Comparison of ENCODE assay signal across 15 cellular contexts in genomic region chr10:106387063-106387462, GRCh38.
"Had no signal": no experiment of that assay in that cellular context is flagged by ENCODE, and none has a peak within 500 bp of the region (broad histone marks: within the 10 kb centered on the region; RNA-seq: fewer than 3 reads in every experiment).

No MANE protein-coding gene starts in this region.

- H3K9me3 ChIP-seq: pancreas had no signal

- H3K4me1 ChIP-seq: pancreas, stomach had no signal

- H3K27ac ChIP-seq: cardiac muscle cell, pancreas, stomach had no signal

- ATAC-seq: left colon, pancreas had no signal

- H3K4me1 Mint-ChIP-seq: immature natural killer cell, naive B cell had no signal

- H3K27me3 Mint-ChIP-seq: activated naive CD8-positive, alpha-beta T cell; naive B cell had no signal

- H3K27ac Mint-ChIP-seq: activated naive CD8-positive, alpha-beta T cell; immature natural killer cell; naive B cell had no signal

- H3K27me3 ChIP-seq: cardiac muscle cell, pancreas, stomach had no signal

- DNase-seq: activated CD4-positive, alpha-beta T cell treated with anti-CD3 and anti-CD28 coated beads, Interleukin-2, amount 50 U/mL, for 48 hours; activated CD4-positive, CD25-positive, alpha-beta regulatory T cell treated with anti-CD3 and anti-CD28 coated beads, Interleukin-2, amount 50 U/mL, for 72 hours; activated gamma-delta T cell; activated T-cell treated with anti-CD3 and anti-CD28 coated beads, Interleukin-2, amount 50 U/mL, for 48 hours; anterior cingulate cortex; immature natural killer cell; left colon; naive B cell; pancreas; small intestine; stomach; T-helper 2 cell had no signal

- H3K36me3 ChIP-seq: cardiac muscle cell, pancreas, stomach had no signal

- H3K4me3 ChIP-seq: cardiac muscle cell, lung, pancreas, stomach had no signal

- H3K36me3 Mint-ChIP-seq: activated naive CD8-positive, alpha-beta T cell; immature natural killer cell; naive B cell had no signal

- H3K4me3 Mint-ChIP-seq: activated naive CD8-positive, alpha-beta T cell; immature natural killer cell; naive B cell had no signal
